Comparison of ENCODE assay signal across 8 cellular contexts in genomic region chr1:89987170-89987819, GRCh38. TPM values are rescaled to one million over a fixed set of nuclear protein-coding genes. Genes with fewer than 3 reads are reported as not detected.
DNase-seq lines count a peak whose midpoint lies in the region; ATAC-seq, FAIRE-seq and TF ChIP-seq lines count a peak whose summit lies in the region.

No MANE protein-coding gene starts in this region.

- FAIRE-seq in G401.6 (lab: Jason Lieb, UNC) = peak; percentile 99
- FAIRE-seq in RCC 7860 (lab: Jason Lieb, UNC) = peak; percentile 89

- peaks cover 3% of the 10 kb centered on the region for H3K4me1 ChIP-seq in psoas muscle

- no peak overlapping the region for H3K4me3 ChIP-seq in psoas muscle

- no peaks in the 10 kb centered on the region for H3K27me3 ChIP-seq in psoas muscle (ENCODE audit: insufficient read depth in 3 of 3, low read length in 2 of 3)

- H3K36me3 ChIP-seq in psoas muscle (ENCODE audit: insufficient read depth in 1 of 2, low read depth in 1 of 2) = no peaks in the 10 kb centered on the region

- TF ChIP-seq CTCF in psoas muscle (IDR thresholded peaks at IDR 0.05) = peak; percentile 83

- ATAC-seq in Right ventricle myocardium superior (ENCODE audit: poor library complexity) = peak; percentile 92
- ATAC-seq in psoas muscle = peak; percentile 83 to 98 (median 90)

- 2% methylated on average over 3 of the region's 3 CpGs for WGBS in psoas muscle, 3 donors

- intact Hi-C loops in Right ventricle myocardium superior (cut with DNase I) = loop anchor here (2.0 kb wide), 1 partner anchor 182 kb away; no protein-coding TSS in a partner anchor
- intact Hi-C loops in psoas muscle (cut with DNase I) = loop anchor here (1.0 to 10.0 kb wide), 3 partner anchors 142 to 183 kb away; no protein-coding TSS in a partner anchor

- H3K27ac ChIP-seq in psoas muscle = no peak overlapping the region

- no peaks in the 10 kb centered on the region for H3K9me3 ChIP-seq in psoas muscle

- peak; percentile 52 for DNase-seq in H4 (ENCODE audit: low spot score)
- DNase-seq in LoVo (ENCODE audit: low spot score) = peak; percentile 71
- DNase-seq in RCC 7860 (ENCODE audit: low spot score) = peak; percentile 72
- peak; percentile 8 for DNase-seq in activated naive CD8-positive, alpha-beta T cell treated with anti-CD3 and anti-CD28 coated beads, Interleukin-2, amount 50 U/mL, for 16 hours (ENCODE audit: low read depth, low spot score)
- no peak for DNase-seq in Right ventricle myocardium superior
- no peak for DNase-seq in psoas muscle
- DNase-seq in ecto neural progenitor cell (ENCODE audit: low spot score) = no peak

RNA-seq across cellular contexts. Expression of gene ZNF326, which starts 7.6 kb away (rescaled TPM):
- total RNA-seq in H4 (2014; rRNA removed; shearing (Covaris generic)) = 3.2 and 5.7 TPM in 2 replicates
- total RNA-seq in Right ventricle myocardium superior (16.3 TPM), psoas muscle (10 to 100 TPM in 2 of 4 donors, 1 to 10 TPM in 2; 5.9 to 16.0 (median 10.7) TPM)
- 10 to 100 TPM in 1 of 3 donors, 1 to 10 TPM in 2; 8.5 to 13.1 (median 10.0) TPM for polyA plus RNA-seq in psoas muscle

Comparison
In these comparisons a context has a peak if more than half of its experiments do, and no peak if none do; other contexts are left out.
1. DNase-seq: peak in H4 (single experiment), LoVo (single experiment), RCC 7860 (single experiment) and activated naive CD8-positive, alpha-beta T cell treated with anti-CD3 and anti-CD28 coated beads, Interleukin-2, amount 50 U/mL, for 16 hours (single experiment); none in Right ventricle myocardium superior (single experiment), psoas muscle (0 of 2) and ecto neural progenitor cell (single experiment).